ENCODE assay signal across 12 cellular contexts in genomic region chr14:30849354-30849753, GRCh38.
DNase-seq lines count a peak whose midpoint lies in the region; ATAC-seq lines count a peak whose summit lies in the region.
"Had no signal": no experiment of that assay in that cellular context is flagged by ENCODE, and none has a peak within 500 bp of the region (broad histone marks: within the 10 kb centered on the region; RNA-seq: fewer than 3 reads in every experiment).

No MANE protein-coding gene starts in this region.

- ATAC-seq in GM18502 (IDR thresholded peaks at IDR 0.05; ENCODE audit: poor library complexity, unreplicated experiment): peak; percentile 95
- ATAC-seq in GM21381 (IDR thresholded peaks at IDR 0.05; ENCODE audit: unreplicated experiment): peak; percentile 93
- peak; percentile 91 for ATAC-seq in HG03064 (IDR thresholded peaks at IDR 0.05; ENCODE audit: low read depth, unreplicated experiment)
- ATAC-seq: natural killer cell had no signal

- DNase-seq in NOMO-1 treated with DMSO at 0.1 percent for 48 hours (lab: John Stamatoyannopoulos, UW; ENCODE audit: unreplicated experiment): peak; percentile 81
- DNase-seq in GDM1 (lab: John Stamatoyannopoulos, UW): no peak
- no peak for DNase-seq in middle frontal gyrus (ENCODE audit: extremely low spot score, low spot score)
- DNase-seq in cortex of kidney (lab: John Stamatoyannopoulos, UW): no peak
- DNase-seq in SHP77 treated with DMSO at 0.1 percent for 48 hours (lab: John Stamatoyannopoulos, UW): no peak
- DNase-seq: activated naive CD4-positive, alpha-beta T cell; effector memory CD4-positive, alpha-beta T cell; natural killer cell; substantia nigra had no signal
